8 cellular contexts compared by ENCODE assay signal in the genomic region with DNA sequence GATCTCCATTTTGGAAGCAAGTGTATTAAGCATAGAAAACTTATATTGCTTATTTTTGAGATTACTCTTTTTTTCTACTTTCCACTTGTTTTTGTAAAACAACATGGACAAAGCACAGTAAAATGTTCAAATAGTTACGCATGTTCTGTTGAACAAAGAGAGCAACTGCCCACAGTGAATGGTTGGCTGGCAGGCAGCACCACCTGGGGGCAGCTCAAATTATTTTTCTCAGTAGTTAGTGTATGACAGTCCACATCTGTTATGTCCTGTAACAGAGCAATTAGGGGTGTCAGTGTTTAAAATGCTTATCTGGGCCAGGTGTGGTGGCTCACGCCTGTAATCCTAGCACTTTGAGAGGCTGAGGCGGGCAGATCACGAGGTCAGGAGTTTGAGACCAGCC. TPM values are rescaled to one million over a fixed set of nuclear protein-coding genes. Genes with fewer than 3 reads are reported as not detected.
DNase-seq lines count a peak whose midpoint lies in the region; ATAC-seq and TF ChIP-seq lines count a peak whose summit lies in the region.

No MANE protein-coding gene starts in this region.

- no peak overlapping the region for H3K4me3 Mint-ChIP-seq in activated T-helper 1 cell treated with anti-CD3 and anti-CD28 coated beads, Interleukin-12 subunit alpha, Interleukin-12 subunit beta, Interleukin-2, Interleukin-4 antibody, amounts not matched to agents 30 ng/mL and 10 ng/mL and 1 ng/mL, durations not matched to agents 14 hours and 24 hours and 36 hours
- H3K4me3 Mint-ChIP-seq in WTC11 = no peak overlapping the region

- H3K4me3 ChIP-seq in epithelial cell of esophagus (ENCODE audit: low read length) = no peak overlapping the region

- CTCF ChIA-PET in WTC11 (lab: Charles Lee) = interaction anchor here (0.6 to 0.8 kb wide), 2 partner anchors 207 to 233 kb away, joined by 4 to 5 read pairs; no protein-coding TSS in a partner anchor

- H3K4me1 Mint-ChIP-seq in activated T-helper 1 cell treated with anti-CD3 and anti-CD28 coated beads, Interleukin-12 subunit alpha, Interleukin-12 subunit beta, Interleukin-2, Interleukin-4 antibody, amounts not matched to agents 30 ng/mL and 10 ng/mL and 1 ng/mL, durations not matched to agents 14 hours and 24 hours and 36 hours (ENCODE audit: low read depth) = no peaks in the 10 kb centered on the region
- no peaks in the 10 kb centered on the region for H3K4me1 Mint-ChIP-seq in WTC11

- H3K9me3 Mint-ChIP-seq in activated T-helper 1 cell treated with anti-CD3 and anti-CD28 coated beads, Interleukin-12 subunit alpha, Interleukin-12 subunit beta, Interleukin-2, Interleukin-4 antibody, amounts not matched to agents 30 ng/mL and 10 ng/mL and 1 ng/mL, durations not matched to agents 14 hours and 24 hours and 36 hours = peaks cover 4% of the 10 kb centered on the region
- H3K9me3 Mint-ChIP-seq in WTC11 = peaks cover 7% of the 10 kb centered on the region

- no peaks in the 10 kb centered on the region for H3K36me3 Mint-ChIP-seq in activated T-helper 1 cell treated with anti-CD3 and anti-CD28 coated beads, Interleukin-12 subunit alpha, Interleukin-12 subunit beta, Interleukin-2, Interleukin-4 antibody, amounts not matched to agents 30 ng/mL and 10 ng/mL and 1 ng/mL, durations not matched to agents 14 hours and 24 hours and 36 hours (ENCODE audit: low read depth)
- 0 out of 2 replicates have a peak, but pooled peaks cover under 1% of the 10 kb centered on the region for H3K36me3 Mint-ChIP-seq in WTC11

- ATAC-seq in HG03565 (IDR thresholded peaks at IDR 0.05; ENCODE audit: unreplicated experiment) (no peak), WTC11 (no peak; the same call in 1 of the 2 replicates)

- POLR2A ChIA-PET in WTC11 (lab: Charles Lee) = no interaction called here

- DNase-seq in GM10266 (ENCODE audit: extremely low spot score) = no peak
- DNase-seq in NCI-H69 (lab: John Stamatoyannopoulos, UW) = peak; percentile 56
- DNase-seq in epithelial cell of esophagus (ENCODE audit: low read depth) = peak; percentile 50
- peak; percentile 71 for DNase-seq in posterior vena cava (ENCODE audit: low spot score)
- DNase-seq in NCI-H2107 (lab: John Stamatoyannopoulos, UW) = no peak
- DNase-seq in activated T-helper 1 cell treated with anti-CD3 and anti-CD28 coated beads, Interleukin-12 subunit alpha, Interleukin-12 subunit beta, Interleukin-2, Interleukin-4 antibody, amounts not matched to agents 30 ng/mL and 10 ng/mL and 1 ng/mL, durations not matched to agents 14 hours and 24 hours and 36 hours (ENCODE audit: low spot score) = no peak
- DNase-seq in WTC11 (ENCODE audit: low spot score) = no peak

- H3K27ac Mint-ChIP-seq in activated T-helper 1 cell treated with anti-CD3 and anti-CD28 coated beads, Interleukin-12 subunit alpha, Interleukin-12 subunit beta, Interleukin-2, Interleukin-4 antibody, amounts not matched to agents 30 ng/mL and 10 ng/mL and 1 ng/mL, durations not matched to agents 14 hours and 24 hours and 36 hours = no peak overlapping the region
- no peak overlapping the region for H3K27ac Mint-ChIP-seq in WTC11

- peak; percentile 33 for TF ChIP-seq CTCF in GM10266 (IDR thresholded peaks at IDR 0.05; ENCODE audit: control insufficient read depth, insufficient read depth, low read depth, missing control alignments)
- TF ChIP-seq CTCF in epithelial cell of esophagus (IDR thresholded peaks at IDR 0.05; ENCODE audit: insufficient read depth, low read depth, low read length, missing control alignments) = peak; percentile 55
- no peak for TF ChIP-seq CTCF in WTC11 (IDR thresholded peaks at IDR 0.05)

- intact Hi-C loops in posterior vena cava (cut with DNase I) = no loop called here
- intact Hi-C loops in activated T-helper 1 cell treated with anti-CD3 and anti-CD28 coated beads, Interleukin-12 subunit alpha, Interleukin-12 subunit beta, Interleukin-2, Interleukin-4 antibody, amounts not matched to agents 30 ng/mL and 10 ng/mL and 1 ng/mL, durations not matched to agents 14 hours and 24 hours and 36 hours (cut with micrococcal nuclease) = loop anchor here (1.0 kb wide), 1 partner anchor 233 kb away; no protein-coding TSS in a partner anchor

- peaks cover 18% of the 10 kb centered on the region for H3K27me3 Mint-ChIP-seq in activated T-helper 1 cell treated with anti-CD3 and anti-CD28 coated beads, Interleukin-12 subunit alpha, Interleukin-12 subunit beta, Interleukin-2, Interleukin-4 antibody, amounts not matched to agents 30 ng/mL and 10 ng/mL and 1 ng/mL, durations not matched to agents 14 hours and 24 hours and 36 hours (ENCODE audit: insufficient read depth)
- peaks cover 3% of the 10 kb centered on the region; the same call in 1 of the 2 replicates for H3K27me3 Mint-ChIP-seq in WTC11 (ENCODE audit: low read depth)

TF ChIP-seq in WTC11, 78 proteins besides CTCF, POLR2A, EP300 and RAD21 (continues in another document):
- TF ChIP-seq, protein P1, sequence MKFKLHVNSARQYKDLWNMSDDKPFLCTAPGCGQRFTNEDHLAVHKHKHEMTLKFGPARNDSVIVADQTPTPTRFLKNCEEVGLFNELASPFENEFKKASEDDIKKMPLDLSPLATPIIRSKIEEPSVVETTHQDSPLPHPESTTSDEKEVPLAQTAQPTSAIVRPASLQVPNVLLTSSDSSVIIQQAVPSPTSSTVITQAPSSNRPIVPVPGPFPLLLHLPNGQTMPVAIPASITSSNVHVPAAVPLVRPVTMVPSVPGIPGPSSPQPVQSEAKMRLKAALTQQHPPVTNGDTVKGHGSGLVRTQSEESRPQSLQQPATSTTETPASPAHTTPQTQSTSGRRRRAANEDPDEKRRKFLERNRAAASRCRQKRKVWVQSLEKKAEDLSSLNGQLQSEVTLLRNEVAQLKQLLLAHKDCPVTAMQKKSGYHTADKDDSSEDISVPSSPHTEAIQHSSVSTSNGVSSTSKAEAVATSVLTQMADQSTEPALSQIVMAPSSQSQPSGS (CRISPR knock-in tag; IDR thresholded peaks at IDR 0.05; ENCODE audit: borderline replicate concordance, low read depth) = no peak
- no peak for TF ChIP-seq EMX1 (CRISPR knock-in tag; IDR thresholded peaks at IDR 0.05)
- TF ChIP-seq, protein P2, sequence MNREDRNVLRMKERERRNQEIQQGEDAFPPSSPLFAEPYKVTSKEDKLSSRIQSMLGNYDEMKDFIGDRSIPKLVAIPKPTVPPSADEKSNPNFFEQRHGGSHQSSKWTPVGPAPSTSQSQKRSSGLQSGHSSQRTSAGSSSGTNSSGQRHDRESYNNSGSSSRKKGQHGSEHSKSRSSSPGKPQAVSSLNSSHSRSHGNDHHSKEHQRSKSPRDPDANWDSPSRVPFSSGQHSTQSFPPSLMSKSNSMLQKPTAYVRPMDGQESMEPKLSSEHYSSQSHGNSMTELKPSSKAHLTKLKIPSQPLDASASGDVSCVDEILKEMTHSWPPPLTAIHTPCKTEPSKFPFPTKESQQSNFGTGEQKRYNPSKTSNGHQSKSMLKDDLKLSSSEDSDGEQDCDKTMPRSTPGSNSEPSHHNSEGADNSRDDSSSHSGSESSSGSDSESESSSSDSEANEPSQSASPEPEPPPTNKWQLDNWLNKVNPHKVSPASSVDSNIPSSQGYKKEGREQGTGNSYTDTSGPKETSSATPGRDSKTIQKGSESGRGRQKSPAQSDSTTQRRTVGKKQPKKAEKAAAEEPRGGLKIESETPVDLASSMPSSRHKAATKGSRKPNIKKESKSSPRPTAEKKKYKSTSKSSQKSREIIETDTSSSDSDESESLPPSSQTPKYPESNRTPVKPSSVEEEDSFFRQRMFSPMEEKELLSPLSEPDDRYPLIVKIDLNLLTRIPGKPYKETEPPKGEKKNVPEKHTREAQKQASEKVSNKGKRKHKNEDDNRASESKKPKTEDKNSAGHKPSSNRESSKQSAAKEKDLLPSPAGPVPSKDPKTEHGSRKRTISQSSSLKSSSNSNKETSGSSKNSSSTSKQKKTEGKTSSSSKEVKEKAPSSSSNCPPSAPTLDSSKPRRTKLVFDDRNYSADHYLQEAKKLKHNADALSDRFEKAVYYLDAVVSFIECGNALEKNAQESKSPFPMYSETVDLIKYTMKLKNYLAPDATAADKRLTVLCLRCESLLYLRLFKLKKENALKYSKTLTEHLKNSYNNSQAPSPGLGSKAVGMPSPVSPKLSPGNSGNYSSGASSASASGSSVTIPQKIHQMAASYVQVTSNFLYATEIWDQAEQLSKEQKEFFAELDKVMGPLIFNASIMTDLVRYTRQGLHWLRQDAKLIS (CRISPR knock-in tag; IDR thresholded peaks at IDR 0.05; ENCODE audit: borderline replicate concordance) = no peak
- TF ChIP-seq, protein P3, sequence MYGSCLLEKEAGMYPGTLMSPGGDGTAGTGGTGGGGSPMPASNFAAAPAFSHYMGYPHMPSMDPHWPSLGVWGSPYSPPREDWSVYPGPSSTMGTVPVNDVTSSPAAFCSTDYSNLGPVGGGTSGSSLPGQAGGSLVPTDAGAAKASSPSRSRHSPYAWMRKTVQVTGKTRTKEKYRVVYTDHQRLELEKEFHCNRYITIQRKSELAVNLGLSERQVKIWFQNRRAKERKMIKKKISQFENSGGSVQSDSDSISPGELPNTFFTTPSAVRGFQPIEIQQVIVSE (CRISPR knock-in tag; IDR thresholded peaks at IDR 0.05; ENCODE audit: borderline replicate concordance) = no peak
- no peak for TF ChIP-seq GTF2I (CRISPR knock-in tag; conservative IDR thresholded peaks at IDR 0.05)
- no peak for TF ChIP-seq RELA (CRISPR knock-in tag; IDR thresholded peaks at IDR 0.05; ENCODE audit: borderline replicate concordance)
- TF ChIP-seq, protein P4, sequence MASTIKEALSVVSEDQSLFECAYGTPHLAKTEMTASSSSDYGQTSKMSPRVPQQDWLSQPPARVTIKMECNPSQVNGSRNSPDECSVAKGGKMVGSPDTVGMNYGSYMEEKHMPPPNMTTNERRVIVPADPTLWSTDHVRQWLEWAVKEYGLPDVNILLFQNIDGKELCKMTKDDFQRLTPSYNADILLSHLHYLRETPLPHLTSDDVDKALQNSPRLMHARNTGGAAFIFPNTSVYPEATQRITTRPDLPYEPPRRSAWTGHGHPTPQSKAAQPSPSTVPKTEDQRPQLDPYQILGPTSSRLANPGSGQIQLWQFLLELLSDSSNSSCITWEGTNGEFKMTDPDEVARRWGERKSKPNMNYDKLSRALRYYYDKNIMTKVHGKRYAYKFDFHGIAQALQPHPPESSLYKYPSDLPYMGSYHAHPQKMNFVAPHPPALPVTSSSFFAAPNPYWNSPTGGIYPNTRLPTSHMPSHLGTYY (CRISPR knock-in tag; IDR thresholded peaks at IDR 0.05) = no peak
- no peak for TF ChIP-seq NFE2L1 (CRISPR knock-in tag; IDR thresholded peaks at IDR 0.05)

RNA-seq across cellular contexts. Expression of a gene that starts 46.1 kb away (rescaled TPM):
- 10 to 100 TPM; 32.3 to 36.8 TPM for total RNA-seq in posterior vena cava
- 30.1 and 32.7 TPM in 2 replicates for total RNA-seq in activated T-helper 1 cell treated with anti-CD3 and anti-CD28 coated beads, Interleukin-12 subunit alpha, Interleukin-12 subunit beta, Interleukin-2, Interleukin-4 antibody, amounts not matched to agents 30 ng/mL and 10 ng/mL and 1 ng/mL, durations not matched to agents 14 hours and 24 hours and 36 hours
- 37.1 to 41.5 TPM (median 38.4 TPM) in 3 replicates for total RNA-seq in WTC11 (2021)

Comparison
In these comparisons a context has a peak if more than half of its experiments do, and no peak if none do; other contexts are left out.
1. DNase-seq: peak in NCI-H69 (single experiment), epithelial cell of esophagus (single experiment) and posterior vena cava (single experiment); none in GM10266 (single experiment), NCI-H2107 (single experiment), activated T-helper 1 cell treated with anti-CD3 and anti-CD28 coated beads, Interleukin-12 subunit alpha, Interleukin-12 subunit beta, Interleukin-2, Interleukin-4 antibody, amounts not matched to agents 30 ng/mL and 10 ng/mL and 1 ng/mL, durations not matched to agents 14 hours and 24 hours and 36 hours (single experiment) and WTC11 (single experiment).